Comparison of ENCODE assay signal across 12 cellular contexts in the genomic region with DNA sequence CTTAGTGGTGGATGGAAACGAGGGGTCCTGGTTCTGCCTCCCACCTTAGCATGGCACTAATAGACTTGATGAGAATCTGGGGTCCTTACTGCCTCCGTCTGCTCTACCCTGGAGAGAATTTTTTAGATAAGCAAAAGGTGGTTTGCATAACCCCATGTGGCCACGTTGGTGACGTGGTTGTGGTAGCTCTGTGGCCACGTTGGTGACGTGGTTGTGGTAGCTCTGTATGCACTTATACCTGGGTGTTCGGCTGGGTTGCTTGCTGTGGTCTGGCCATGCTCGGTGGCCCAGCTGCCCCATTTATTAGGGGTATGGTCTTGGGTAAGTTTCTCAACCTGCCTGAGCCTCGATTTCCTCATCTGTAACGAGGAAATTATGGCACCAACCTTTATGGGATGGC.
DNase-seq lines count a peak whose midpoint lies in the region; ATAC-seq lines count a peak whose summit lies in the region.
"Had no signal": no experiment of that assay in that cellular context is flagged by ENCODE, and none has a peak within 500 bp of the region (broad histone marks: within the 10 kb centered on the region; RNA-seq: fewer than 3 reads in every experiment).

No MANE protein-coding gene starts in this region.

- H3K9me3 Mint-ChIP-seq in activated naive CD8-positive, alpha-beta T cell treated with anti-CD3 and anti-CD28 coated beads, Interleukin-2, amount 50 U/mL, for 24 hours: no peaks in the 10 kb centered on the region
- H3K9me3 Mint-ChIP-seq in stimulated activated memory B cell treated with anti-CD40 and anti-IgM and Interleukin-4, amounts not matched to agents 10 μg/mL and 1 μg/mL and 100 μg/mL, for 72 hours: no peaks in the 10 kb centered on the region
- H3K9me3 Mint-ChIP-seq: nephron progenitor cell had no signal

- peak overlapping the region; percentile 68 for H3K27ac Mint-ChIP-seq in activated naive CD8-positive, alpha-beta T cell treated with anti-CD3 and anti-CD28 coated beads, Interleukin-2, amount 50 U/mL, for 24 hours
- H3K27ac Mint-ChIP-seq in stimulated activated memory B cell treated with anti-CD40 and anti-IgM and Interleukin-4, amounts not matched to agents 10 μg/mL and 1 μg/mL and 100 μg/mL, for 72 hours: no peak overlapping the region
- H3K27ac Mint-ChIP-seq: nephron progenitor cell had no signal

- H3K4me3 Mint-ChIP-seq in activated naive CD8-positive, alpha-beta T cell treated with anti-CD3 and anti-CD28 coated beads, Interleukin-2, amount 50 U/mL, for 24 hours: no peak overlapping the region
- no peak overlapping the region for H3K4me3 Mint-ChIP-seq in stimulated activated memory B cell treated with anti-CD40 and anti-IgM and Interleukin-4, amounts not matched to agents 10 μg/mL and 1 μg/mL and 100 μg/mL, for 72 hours
- H3K4me3 Mint-ChIP-seq: nephron progenitor cell had no signal

- peak; percentile 50 for ATAC-seq in activated naive CD8-positive, alpha-beta T cell treated with anti-CD3 and anti-CD28 coated beads, Interleukin-2, amount 50 U/mL, for 24 hours
- ATAC-seq in stimulated activated memory B cell treated with anti-CD40 and anti-IgM and Interleukin-4, amounts not matched to agents 10 μg/mL and 1 μg/mL and 100 μg/mL, for 72 hours: peak; percentile 78
- no peak for ATAC-seq in GM19397 (IDR thresholded peaks at IDR 0.05; ENCODE audit: unreplicated experiment)

- no peaks in the 10 kb centered on the region for H3K36me3 Mint-ChIP-seq in activated naive CD8-positive, alpha-beta T cell treated with anti-CD3 and anti-CD28 coated beads, Interleukin-2, amount 50 U/mL, for 24 hours (ENCODE audit: low read depth)
- no peaks in the 10 kb centered on the region for H3K36me3 Mint-ChIP-seq in stimulated activated memory B cell treated with anti-CD40 and anti-IgM and Interleukin-4, amounts not matched to agents 10 μg/mL and 1 μg/mL and 100 μg/mL, for 72 hours

- peaks cover 27% of the 10 kb centered on the region for H3K4me1 Mint-ChIP-seq in activated naive CD8-positive, alpha-beta T cell treated with anti-CD3 and anti-CD28 coated beads, Interleukin-2, amount 50 U/mL, for 24 hours
- peaks cover 43% of the 10 kb centered on the region for H3K4me1 Mint-ChIP-seq in stimulated activated memory B cell treated with anti-CD40 and anti-IgM and Interleukin-4, amounts not matched to agents 10 μg/mL and 1 μg/mL and 100 μg/mL, for 72 hours

- DNase-seq in activated effector memory CD4-positive, alpha-beta T cell treated with Interleukin-2 at 50 U/mL for 16 hours: peak; percentile 27
- no peak for DNase-seq in activated effector memory CD4-positive, alpha-beta T cell treated with anti-CD3 and anti-CD28 coated beads, Interleukin-2, amount 50 U/mL, for 16 hours
- DNase-seq in activated CD4-positive, alpha-beta T cell treated with anti-CD3 and anti-CD28 coated beads, Interleukin-2, amount 50 U/mL, for 48 hours: peak; percentile 25 to 42
- DNase-seq in activated naive CD8-positive, alpha-beta T cell treated with anti-CD3 and anti-CD28 coated beads, Interleukin-2, amount 50 U/mL, for 24 hours: peak; percentile 63
- DNase-seq in putamen (ENCODE audit: low spot score): no peak
- DNase-seq in COR-L47 (lab: John Stamatoyannopoulos, UW): no peak
- DNase-seq: NCI-H345, nephron progenitor cell, RPMI8226, sigmoid colon had no signal

- no peaks in the 10 kb centered on the region for H3K27me3 Mint-ChIP-seq in activated naive CD8-positive, alpha-beta T cell treated with anti-CD3 and anti-CD28 coated beads, Interleukin-2, amount 50 U/mL, for 24 hours
- H3K27me3 Mint-ChIP-seq in stimulated activated memory B cell treated with anti-CD40 and anti-IgM and Interleukin-4, amounts not matched to agents 10 μg/mL and 1 μg/mL and 100 μg/mL, for 72 hours: peaks cover 18% of the 10 kb centered on the region

Comparison
In these comparisons a context has a peak if more than half of its experiments do, and no peak if none do; other contexts are left out.
1. DNase-seq: peak in activated effector memory CD4-positive, alpha-beta T cell treated with Interleukin-2 at 50 U/mL for 16 hours (single experiment), activated CD4-positive, alpha-beta T cell treated with anti-CD3 and anti-CD28 coated beads, Interleukin-2, amount 50 U/mL, for 48 hours (2 of 2) and activated naive CD8-positive, alpha-beta T cell treated with anti-CD3 and anti-CD28 coated beads, Interleukin-2, amount 50 U/mL, for 24 hours (single experiment); none in activated effector memory CD4-positive, alpha-beta T cell treated with anti-CD3 and anti-CD28 coated beads, Interleukin-2, amount 50 U/mL, for 16 hours (single experiment), putamen (single experiment) and COR-L47 (single experiment).